ENCODE assay signal across 8 cellular contexts in genomic region chr18:46097378-46097852, GRCh38.
DNase-seq lines count a peak whose midpoint lies in the region; ATAC-seq and TF ChIP-seq lines count a peak whose summit lies in the region.

No MANE protein-coding gene starts in this region.

- H3K36me3 ChIP-seq in OCI-LY3 (replicated peaks; ENCODE audit: low read depth, low read length) = peaks cover 21% of the 10 kb centered on the region
- H3K36me3 ChIP-seq in effector memory CD4-positive, alpha-beta T cell (ENCODE audit: control insufficient read depth, insufficient read depth, low read length) = peaks cover 13% of the 10 kb centered on the region
- peaks cover 0 to 10% of the 10 kb centered on the region in 2 donors for H3K36me3 ChIP-seq in muscle layer of duodenum (ENCODE audit: control insufficient read depth in 1 of 2, insufficient read depth in 2 of 2, low read length in 2 of 2)

- H3K9ac ChIP-seq in OCI-LY3 (ENCODE audit: low read length) = peak overlapping the region; percentile 86

- H2AFZ ChIP-seq in OCI-LY3 (ENCODE audit: low read depth, low read length) = peak overlapping the region; percentile 42

- H3K27ac ChIP-seq in OCI-LY3 (ENCODE audit: low read length) (peak overlapping the region; percentile 72), muscle layer of duodenum (ENCODE audit: low read length) (peak overlapping the region; percentile 99)
- H3K27ac ChIP-seq in effector memory CD4-positive, alpha-beta T cell (ENCODE audit: insufficient read depth, low read length, poor library complexity, severe bottlenecking) = peak overlapping the region; percentile 79

- no peak for DNase-seq in effector memory CD4-positive, alpha-beta T cell
- no peak for DNase-seq in putamen (ENCODE audit: low spot score)
- DNase-seq in 8988T = no peak
- DNase-seq in NK-92 treated with Interleukin-12 subunit alpha and Interleukin-12 subunit beta, amount 100 ng/mL, for 24 hours (lab: John Stamatoyannopoulos, UW) = no peak

- H3K4me3 ChIP-seq in OCI-LY3 (ENCODE audit: low read length) = peak overlapping the region; percentile 81
- H3K4me3 ChIP-seq in effector memory CD4-positive, alpha-beta T cell (ENCODE audit: insufficient read depth, low read depth, low read length, poor library complexity, severe bottlenecking) = peak overlapping the region; percentile 84
- H3K4me3 ChIP-seq in muscle layer of duodenum (ENCODE audit: low read depth in 1 of 2, low read length in 2 of 2) = peak overlapping the region; percentile 88 to 98

- H3K79me2 ChIP-seq in OCI-LY3 (ENCODE audit: low read length) = peaks cover 63% of the 10 kb centered on the region

- H3K9me3 ChIP-seq in OCI-LY3 (ENCODE audit: insufficient read depth, low read length) = no peaks in the 10 kb centered on the region
- no peaks in the 10 kb centered on the region for H3K9me3 ChIP-seq in effector memory CD4-positive, alpha-beta T cell (ENCODE audit: control insufficient read depth, low read length)
- H3K9me3 ChIP-seq in muscle layer of duodenum (ENCODE audit: control insufficient read depth in 1 of 2, low read length in 2 of 2) = no peaks in the 10 kb centered on the region

- peaks cover 10% of the 10 kb centered on the region for H3K4me1 ChIP-seq in OCI-LY3 (ENCODE audit: low read length)
- peaks cover 19% of the 10 kb centered on the region for H3K4me1 ChIP-seq in effector memory CD4-positive, alpha-beta T cell (ENCODE audit: control insufficient read depth, insufficient read depth, low read length, poor library complexity, severe bottlenecking)
- peaks cover 0 to 33% of the 10 kb centered on the region in 2 donors for H3K4me1 ChIP-seq in muscle layer of duodenum (ENCODE audit: control insufficient read depth in 1 of 2, insufficient read depth in 2 of 2, low read length in 2 of 2)

- ATAC-seq in GM18508 (IDR thresholded peaks at IDR 0.05; ENCODE audit: insufficient read depth, unreplicated experiment) (peak; percentile 25), HG02610 (IDR thresholded peaks at IDR 0.05; ENCODE audit: unreplicated experiment) (peak; percentile 29)

- no peaks in the 10 kb centered on the region for H3K27me3 ChIP-seq in OCI-LY3 (ENCODE audit: low read depth, low read length)
- no peaks in the 10 kb centered on the region for H3K27me3 ChIP-seq in effector memory CD4-positive, alpha-beta T cell (replicated peaks; ENCODE audit: control insufficient read depth, insufficient read depth, low read length, poor library complexity, severe bottlenecking)
- no peaks in the 10 kb centered on the region for H3K27me3 ChIP-seq in muscle layer of duodenum (ENCODE audit: low read depth, low read length)

- TF ChIP-seq CTCF in OCI-LY3 (IDR thresholded peaks at IDR 0.05; ENCODE audit: low read depth, low read length) = no peak

- 0 out of 2 replicates have a peak, but pooled peaks cover 4% of the 10 kb centered on the region for H4K20me1 ChIP-seq in OCI-LY3 (ENCODE audit: insufficient read depth, low read length)

- H3K4me2 ChIP-seq in OCI-LY3 (ENCODE audit: low read length) = peak overlapping the region; percentile 85
